Comparison of ENCODE assay signal across 26 cellular contexts in the genomic region with DNA sequence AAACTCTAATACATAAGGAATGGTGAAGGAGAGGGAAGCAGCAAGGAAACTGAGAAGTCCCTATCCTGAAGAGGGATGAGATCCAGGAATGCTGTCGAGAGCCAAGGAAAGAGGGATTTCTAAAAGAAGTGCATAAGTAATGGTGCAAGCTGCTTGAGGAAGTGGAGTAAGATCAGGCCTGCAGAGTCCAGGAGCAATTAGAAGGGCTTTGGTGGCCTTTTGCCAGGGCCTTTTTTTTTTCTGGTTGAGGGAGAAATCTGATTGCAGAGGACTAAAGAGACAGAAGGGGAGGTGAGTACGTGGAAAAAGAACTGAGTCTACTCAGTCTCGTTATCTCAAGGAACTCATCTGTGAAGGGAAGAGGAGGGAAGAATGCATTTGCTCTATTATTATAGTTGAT.
"Had no signal": no experiment of that assay in that cellular context is flagged by ENCODE, and none has a peak within 500 bp of the region (broad histone marks: within the 10 kb centered on the region; RNA-seq: fewer than 3 reads in every experiment).

No MANE protein-coding gene starts in this region.

- H3K4me3 Mint-ChIP-seq: activated CD8-positive, alpha-beta T cell treated with anti-CD3 and anti-CD28 coated beads for 36 hours; activated naive CD8-positive, alpha-beta T cell treated with anti-CD3 and anti-CD28 coated beads, Interleukin-2, amount 50 U/mL, for 24 hours; activated T-helper 17 cell treated with anti-CD3 and anti-CD28 coated beads, Interleukin-2, amount 50 U/mL, for 72 hours; brain; endodermal cell; neural crest cell; stimulated activated naive CD8-positive, alpha-beta T cell treated with anti-CD3 and anti-CD28 coated beads, Interleukin-15, Interleukin-2, amounts not matched to agents 100 ng/mL and 50 ng/mL, for 24 hours; T-cell; WTC11 had no signal

- H3K4me1 Mint-ChIP-seq: endodermal cell had no signal

- H3K4me3 ChIP-seq: lung, right atrium auricular region, tibial nerve, uterus had no signal

- ATAC-seq: activated CD8-positive, alpha-beta T cell treated with anti-CD3 and anti-CD28 coated beads for 36 hours; activated naive CD8-positive, alpha-beta T cell treated with anti-CD3 and anti-CD28 coated beads, Interleukin-2, amount 50 U/mL, for 24 hours; activated T-helper 17 cell treated with anti-CD3 and anti-CD28 coated beads, Interleukin-2, amount 50 U/mL, for 72 hours; left lobe of liver; T-cell; WTC11 had no signal

- H3K27me3 Mint-ChIP-seq: activated CD8-positive, alpha-beta T cell treated with anti-CD3 and anti-CD28 coated beads for 36 hours; activated naive CD8-positive, alpha-beta T cell treated with anti-CD3 and anti-CD28 coated beads, Interleukin-2, amount 50 U/mL, for 24 hours; activated T-helper 17 cell treated with anti-CD3 and anti-CD28 coated beads, Interleukin-2, amount 50 U/mL, for 72 hours; progenitor cell of endocrine pancreas; stimulated activated naive CD8-positive, alpha-beta T cell treated with anti-CD3 and anti-CD28 coated beads, Interleukin-15, Interleukin-2, amounts not matched to agents 100 ng/mL and 50 ng/mL, for 24 hours; T-cell had no signal

- H3K4me1 ChIP-seq: uterus had no signal

- H3K27ac Mint-ChIP-seq: activated CD8-positive, alpha-beta T cell treated with anti-CD3 and anti-CD28 coated beads for 36 hours; activated naive CD8-positive, alpha-beta T cell treated with anti-CD3 and anti-CD28 coated beads, Interleukin-2, amount 50 U/mL, for 24 hours; activated T-helper 17 cell treated with anti-CD3 and anti-CD28 coated beads, Interleukin-2, amount 50 U/mL, for 72 hours; brain; endodermal cell; progenitor cell of endocrine pancreas; stimulated activated naive CD8-positive, alpha-beta T cell treated with anti-CD3 and anti-CD28 coated beads, Interleukin-15, Interleukin-2, amounts not matched to agents 100 ng/mL and 50 ng/mL, for 24 hours; T-cell; WTC11 had no signal

- DNase-seq: activated CD4-positive, alpha-beta T cell treated with anti-CD3 and anti-CD28 coated beads for 48 hours; activated CD8-positive, alpha-beta T cell treated with anti-CD3 and anti-CD28 coated beads for 36 hours; activated naive CD4-positive, alpha-beta T cell treated with Interleukin-2 at 50 U/mL for 16 hours; activated naive CD8-positive, alpha-beta T cell treated with anti-CD3 and anti-CD28 coated beads, Interleukin-2, amount 50 U/mL, for 24 hours; activated T-cell treated with anti-CD3 and anti-CD28 coated beads, Interleukin-2, amount 50 U/mL, for 1 hour; anterior cingulate cortex; central memory CD4-positive, alpha-beta T cell; endodermal cell; foreskin melanocyte; glutamatergic neuron; hippocampal formation; islet precursor cell; stimulated activated CD4-positive, alpha-beta T cell treated with anti-CD3 and anti-CD28 coated beads, Interleukin-2, amount 100 ng/mL, for 24 hours; T-cell; uterus had no signal

- H3K27me3 ChIP-seq: right atrium auricular region, tibial nerve, uterus had no signal

- H3K27ac ChIP-seq: epithelial cell of prostate, right atrium auricular region, tibial nerve, uterus had no signal

- H3K36me3 ChIP-seq: right atrium auricular region, uterus had no signal
